In the genomic region with DNA sequence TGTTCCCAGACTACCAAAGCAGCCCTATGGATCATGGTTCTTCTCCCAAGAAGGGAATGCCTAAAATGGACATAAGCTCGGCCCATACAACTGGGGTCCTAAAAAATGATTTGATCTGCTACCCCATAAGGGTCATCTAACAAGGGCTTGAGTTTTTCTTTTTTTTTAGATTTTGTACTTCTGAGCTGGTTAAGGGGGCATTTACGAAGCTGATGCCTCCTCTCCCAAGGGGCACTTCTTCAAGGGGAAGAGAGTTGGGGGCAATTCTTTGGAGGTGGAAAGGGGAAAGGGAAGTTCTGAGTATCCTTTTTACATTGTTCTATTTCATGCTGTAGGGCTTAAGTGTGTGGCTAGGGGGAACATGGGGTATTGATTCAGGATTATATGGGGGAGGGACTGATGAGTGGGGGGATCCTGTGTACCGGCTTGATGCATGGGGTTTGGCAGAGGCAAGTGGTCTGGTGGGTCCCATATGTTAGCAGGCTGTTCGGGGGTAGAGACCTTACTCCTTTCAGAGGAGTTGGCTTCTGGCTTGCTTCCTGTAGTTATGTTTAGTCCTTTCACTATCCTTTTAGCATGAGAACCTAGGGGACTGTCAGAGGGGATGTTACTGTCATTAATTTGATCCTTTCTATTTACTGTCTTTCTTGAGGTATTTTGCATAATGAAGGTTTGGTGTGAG, we compare ENCODE assay signal across 11 cellular contexts. TPM values are rescaled to one million over a fixed set of nuclear protein-coding genes. Genes with fewer than 3 reads are reported as not detected.
A peak's percentile ranks its signal among the peaks of the same experiment; 100 is the strongest.
DNase-seq lines count a peak whose midpoint lies in the region; ATAC-seq, FAIRE-seq and TF ChIP-seq lines count a peak whose summit lies in the region.
"Had no signal": no experiment of that assay in that cellular context is flagged by ENCODE, and none has a peak within 500 bp of the region (broad histone marks: within the 10 kb centered on the region; RNA-seq: fewer than 3 reads in every experiment).

No MANE protein-coding gene starts in this region.

- H3K36me3 Mint-ChIP-seq in activated CD8-positive, alpha-beta T cell treated with anti-CD3 and anti-CD28 coated beads for 36 hours (ENCODE audit: low read depth) = peaks cover 98% of the 10 kb centered on the region

- H4K5ac ChIP-seq in mesendoderm (ENCODE audit: low read length) = no peak overlapping the region

- peaks cover 25% of the 10 kb centered on the region for H3K9me3 Mint-ChIP-seq in activated CD8-positive, alpha-beta T cell treated with anti-CD3 and anti-CD28 coated beads for 36 hours

- no peak for ATAC-seq in activated CD8-positive, alpha-beta T cell treated with anti-CD3 and anti-CD28 coated beads for 36 hours
- no peak for ATAC-seq in GM18858 (IDR thresholded peaks at IDR 0.05; ENCODE audit: unreplicated experiment)

- WGBS in mesendoderm (ENCODE audit: extremely low coverage, insufficient coverage, low lambda C conversion rate) = no CpG with 5 or more reads among the region's 4 CpGs

- peaks cover 66% of the 10 kb centered on the region for H3K4me1 Mint-ChIP-seq in activated CD8-positive, alpha-beta T cell treated with anti-CD3 and anti-CD28 coated beads for 36 hours (ENCODE audit: low read depth)

- no peak overlapping the region for H2AK5ac ChIP-seq in mesendoderm (ENCODE audit: low read length)

- peaks cover 76% of the 10 kb centered on the region for H3K79me2 ChIP-seq in mesendoderm (ENCODE audit: control insufficient read depth, insufficient read depth, low read length)

- peak overlapping the region; percentile 100 for H3K27ac Mint-ChIP-seq in activated CD8-positive, alpha-beta T cell treated with anti-CD3 and anti-CD28 coated beads for 36 hours

- H2BK5ac ChIP-seq in mesendoderm (ENCODE audit: low read length) = no peak overlapping the region

- H3K27me3 ChIP-seq in H7 (ENCODE audit: control insufficient read depth, insufficient read depth, low read length) (no peaks in the 10 kb centered on the region), mesendoderm (ENCODE audit: insufficient read depth, low read length, poor library complexity) (no peaks in the 10 kb centered on the region)
- H3K27me3 ChIP-seq: uterus had no signal

- H3K9ac ChIP-seq in mesendoderm (ENCODE audit: low read length) = peak overlapping the region; percentile 48

- DNase-seq in H7 = no peak
- no peak for DNase-seq in activated CD8-positive, alpha-beta T cell treated with anti-CD3 and anti-CD28 coated beads for 36 hours
- DNase-seq in mesendoderm = peak; percentile 8
- DNase-seq in HuH-7 (ENCODE audit: low spot score) = no peak
- no peak for DNase-seq in urothelium cell line (ENCODE audit: low spot score)
- DNase-seq in NCI-H446 treated with DMSO at 0.1 percent for 48 hours (lab: John Stamatoyannopoulos, UW) = no peak
- DNase-seq: uterus had no signal

- H3K36me3 ChIP-seq in H7 (replicated peaks; ENCODE audit: control insufficient read depth, insufficient read depth, low read length) (peaks cover 74% of the 10 kb centered on the region), mesendoderm (ENCODE audit: control insufficient read depth, insufficient read depth, low read length) (peaks cover 66% of the 10 kb centered on the region)
- H3K36me3 ChIP-seq: uterus had no signal

- H3K27ac ChIP-seq in C4-2B (peak overlapping the region; percentile 66; the same call in 1 of the 2 replicates), mesendoderm (ENCODE audit: low read depth, low read length) (no peak overlapping the region)
- H3K27ac ChIP-seq: uterus had no signal

- no peak overlapping the region for H3K23ac ChIP-seq in mesendoderm (ENCODE audit: low read length)

- intact Hi-C loops in activated CD8-positive, alpha-beta T cell treated with anti-CD3 and anti-CD28 coated beads for 36 hours (cut with micrococcal nuclease) = no loop called here

- no peak overlapping the region for H2BK120ac ChIP-seq in mesendoderm (ENCODE audit: low read depth, low read length)

- H3K4me1 ChIP-seq in mesendoderm (ENCODE audit: control insufficient read depth, low read depth, low read length) = peaks cover 5% of the 10 kb centered on the region
- H3K4me1 ChIP-seq: uterus had no signal

- no peak overlapping the region for H3K4ac ChIP-seq in mesendoderm (ENCODE audit: low read depth, low read length)

- no peak for FAIRE-seq in urothelium cell line (lab: Jason Lieb, UNC)
- FAIRE-seq: bronchial epithelial cell, G401.6 had no signal

- no peak overlapping the region for H4K8ac ChIP-seq in mesendoderm (ENCODE audit: low read depth, low read length)

- H3K4me2 ChIP-seq in mesendoderm (ENCODE audit: low read length) = peak overlapping the region; percentile 32

- TF ChIP-seq CTCF in C4-2B (conservative IDR thresholded peaks at IDR 0.05) = no peak
- no peak for TF ChIP-seq CTCF in activated CD8-positive, alpha-beta T cell treated with anti-CD3 and anti-CD28 coated beads for 36 hours (IDR thresholded peaks at IDR 0.05)

- CTCF ChIA-PET in activated CD8-positive, alpha-beta T cell treated with anti-CD3 and anti-CD28 coated beads for 36 hours (lab: Charles Lee) = no interaction called here

- no peak overlapping the region for H3K18ac ChIP-seq in mesendoderm (ENCODE audit: low read length)

- H2BK15ac ChIP-seq in mesendoderm (replicated peaks; ENCODE audit: low read depth) = no peak overlapping the region

- peak overlapping the region; percentile 45 for H3K56ac ChIP-seq in mesendoderm (ENCODE audit: low read length)

- POLR2A ChIA-PET in activated CD8-positive, alpha-beta T cell treated with anti-CD3 and anti-CD28 coated beads for 36 hours (lab: Charles Lee) = interaction anchor here (0.6 to 3.6 kb wide), 11 partner anchors 9 to 338 kb away, joined by 3 to 28 read pairs (median 4); no protein-coding TSS in a partner anchor

- H3K79me1 ChIP-seq in mesendoderm (ENCODE audit: low read length) = peaks cover 10% of the 10 kb centered on the region

- H3K4me3 ChIP-seq in H7 (ENCODE audit: insufficient read depth, low read depth, low read length) (peak overlapping the region; percentile 17; the same call in 1 of the 2 replicates), mesendoderm (ENCODE audit: low read length) (peak overlapping the region; percentile 10)
- H3K4me3 ChIP-seq: uterus had no signal

- H3K27me3 Mint-ChIP-seq in activated CD8-positive, alpha-beta T cell treated with anti-CD3 and anti-CD28 coated beads for 36 hours = no peaks in the 10 kb centered on the region

- peak overlapping the region; percentile 100 for H3K4me3 Mint-ChIP-seq in activated CD8-positive, alpha-beta T cell treated with anti-CD3 and anti-CD28 coated beads for 36 hours

RNA-seq across cellular contexts. Expression of a gene that starts 8.1 kb away (rescaled TPM):
- total RNA-seq in H7 (2014; rRNA removed; shearing (Covaris generic)) = 8.5 and 8.6 TPM in 2 replicates
- total RNA-seq in activated CD8-positive, alpha-beta T cell treated with anti-CD3 and anti-CD28 coated beads for 36 hours = 10 to 100 TPM; 27.4 to 27.7 TPM
- 6.2 TPM for polyA plus RNA-seq in mesendoderm (2013, experiment 1 of 2)
- polyA plus RNA-seq in mesendoderm (2013, experiment 2 of 2) = 6.1 TPM
